In genomic region chr13:37109080-37109678, GRCh38 we compare ENCODE assay signal across 9 cellular contexts. TPM values are rescaled to one million over a fixed set of nuclear protein-coding genes. Genes with fewer than 3 reads are reported as not detected.
DNase-seq lines count a peak whose midpoint lies in the region; ATAC-seq and TF ChIP-seq lines count a peak whose summit lies in the region.
"Had no signal": no experiment of that assay in that cellular context is flagged by ENCODE, and none has a peak within 500 bp of the region (broad histone marks: within the 10 kb centered on the region; RNA-seq: fewer than 3 reads in every experiment).

No MANE protein-coding gene starts in this region.

- H3K9me3 ChIP-seq in mammary epithelial cell (replicated peaks; ENCODE audit: insufficient read depth, low read length): no peaks in the 10 kb centered on the region
- H3K9me3 ChIP-seq in right lobe of liver: no peaks in the 10 kb centered on the region

- H3K36me3 ChIP-seq in mammary epithelial cell (ENCODE audit: insufficient read depth, low read length) (no peaks in the 10 kb centered on the region), right lobe of liver (no peaks in the 10 kb centered on the region)
- H3K36me3 ChIP-seq: BLaER1 had no signal

- peak; percentile 64 for DNase-seq in DMS79 treated with DMSO at 0.1 percent for 48 hours (lab: John Stamatoyannopoulos, UW)
- DNase-seq in DMS79 (lab: John Stamatoyannopoulos, UW): no peak
- peak; percentile 18 to 69 (median 69) for DNase-seq in NCI-H1417 (lab: John Stamatoyannopoulos, UW)
- peak; percentile 19 for DNase-seq in mammary epithelial cell
- DNase-seq in right lobe of liver: no peak
- no peak for DNase-seq in ureter (ENCODE audit: low spot score)
- no peak for DNase-seq in activated naive CD4-positive, alpha-beta T cell treated with anti-CD3 and anti-CD28 coated beads, Interleukin-2, amount 50 U/mL, for 16 hours

- dilution Hi-C loops in mammary epithelial cell (cut with HindIII; ENCODE audit: low sequenced_read_pairs): no loop called here

- H4K20me1 ChIP-seq in mammary epithelial cell (ENCODE audit: insufficient read depth, low read length): no peaks in the 10 kb centered on the region
- H4K20me1 ChIP-seq: BLaER1 had no signal

- H3K27me3 ChIP-seq in mammary epithelial cell (ENCODE audit: insufficient read depth, low read length): no peaks in the 10 kb centered on the region
- no peaks in the 10 kb centered on the region for H3K27me3 ChIP-seq in right lobe of liver
- H3K27me3 ChIP-seq: BLaER1 had no signal

- in situ Hi-C loops in mammary epithelial cell (cut with MboI; ENCODE audit: low sequenced_read_pairs in 2 of 2): loop anchor here in 1 of 2 donors (10.0 kb wide), 1 partner anchor 496 kb away; no protein-coding TSS in a partner anchor

- intact Hi-C loops in mammary epithelial cell (cut with micrococcal nuclease) (loop anchor here (1.0 kb wide), 1 partner anchor 493 kb away; no protein-coding TSS in a partner anchor), right lobe of liver (cut with DNase I) (no loop called here)

- no peak overlapping the region for H3K4me2 ChIP-seq in mammary epithelial cell (ENCODE audit: insufficient read depth, low read depth, low read length)
- H3K4me2 ChIP-seq: BLaER1 had no signal

- H3K4me1 ChIP-seq in mammary epithelial cell (ENCODE audit: insufficient read depth, low read length): no peaks in the 10 kb centered on the region
- no peaks in the 10 kb centered on the region for H3K4me1 ChIP-seq in right lobe of liver
- H3K4me1 ChIP-seq: BLaER1 had no signal

- CTCF ChIA-PET in mammary epithelial cell (lab: Charles Lee; ENCODE audit: low non-redundant PET): no interaction called here

- peak in 1 of 4 donors; percentile 36 for ATAC-seq in right lobe of liver
- no peak for ATAC-seq in GM19351 (IDR thresholded peaks at IDR 0.05; ENCODE audit: unreplicated experiment)

- TF ChIP-seq POLR2A in right lobe of liver (IDR thresholded peaks at IDR 0.05): no peak

- no peak overlapping the region for H2AFZ ChIP-seq in mammary epithelial cell (ENCODE audit: low read depth, low read length)

- WGBS in mammary epithelial cell (ENCODE audit: low coverage, missing lambda C conversion rate): 0% methylated on average over 1 of the region's 1 CpG
- WGBS in right lobe of liver (ENCODE audit: insufficient coverage, low coverage, low lambda C conversion rate, missing lambda C conversion rate): 0% methylated on average over 1 of the region's 1 CpG

- no TSS peak for BruUV-seq in mammary epithelial cell (replicated peaks; lab: Mats Ljungman, UMichigan)

- H3K27ac ChIP-seq in mammary epithelial cell (ENCODE audit: insufficient read depth, low read depth, low read length) (no peak overlapping the region), right lobe of liver (no peak overlapping the region)
- H3K27ac ChIP-seq: BLaER1 had no signal

- H3K4me3 ChIP-seq in mammary epithelial cell (replicated peaks in 1 of 3; ENCODE audit: insufficient read depth in 1 of 3, low read depth in 2 of 3, low read length in 3 of 3) (no peak overlapping the region), right lobe of liver (no peak overlapping the region)
- H3K4me3 ChIP-seq: BLaER1 had no signal

- no peak overlapping the region for H3K9ac ChIP-seq in mammary epithelial cell (ENCODE audit: insufficient read depth, low read length)
- H3K9ac ChIP-seq: BLaER1 had no signal

- TF ChIP-seq CTCF in mammary epithelial cell (conservative IDR thresholded peaks at IDR 0.05 in 1 of 2, IDR thresholded peaks at IDR 0.05 in 1 of 2; ENCODE audit: extremely low read depth in 1 of 2, insufficient read depth in 1 of 2, low read depth in 1 of 2, low read length in 2 of 2) (peak; percentile 57 to 70), right lobe of liver (IDR thresholded peaks at IDR 0.05) (peak; percentile 22 to 42 (median 36))

- H3K79me2 ChIP-seq in mammary epithelial cell (ENCODE audit: insufficient read depth, low read length): no peaks in the 10 kb centered on the region

RNA-seq across cellular contexts. Expression of gene CSNK1A1L, which starts 3.7 kb away (rescaled TPM):
- total RNA-seq in mammary epithelial cell: not detected
- polyA plus RNA-seq in mammary epithelial cell: not detected
- not detected for polyA minus RNA-seq in mammary epithelial cell
- total RNA-seq in right lobe of liver: not detected
- not detected for total RNA-seq in ureter

RNA-seq across cellular contexts. Expression of gene SUPT20H, which starts 49.7 kb away (rescaled TPM):
- total RNA-seq in mammary epithelial cell (10 to 100 TPM; 56.7 to 68.5 TPM), right lobe of liver (10 to 100 TPM; 14.0 to 18.1 (median 16.1) TPM), ureter (100.0 TPM)
- polyA plus RNA-seq in mammary epithelial cell: 33.7 TPM
- 61.6 TPM for polyA minus RNA-seq in mammary epithelial cell

Comparison
In these comparisons a context has a peak if more than half of its experiments do, and no peak if none do; other contexts are left out.
1. DNase-seq: peak in DMS79 treated with DMSO at 0.1 percent for 48 hours (single experiment), NCI-H1417 (3 of 3) and mammary epithelial cell (single experiment); none in DMS79 (single experiment), right lobe of liver (0 of 3), ureter (single experiment) and activated naive CD4-positive, alpha-beta T cell treated with anti-CD3 and anti-CD28 coated beads, Interleukin-2, amount 50 U/mL, for 16 hours (single experiment).